In genomic region chr17:39402279-39402889, GRCh38 we compare ENCODE assay signal across 8 cellular contexts. TPM values are rescaled to one million over a fixed set of nuclear protein-coding genes. Genes with fewer than 3 reads are reported as not detected.
DNase-seq lines count a peak whose midpoint lies in the region; ATAC-seq and TF ChIP-seq lines count a peak whose summit lies in the region.

No MANE protein-coding gene starts in this region.

- H3K9ac ChIP-seq in subcutaneous abdominal adipose tissue (ENCODE audit: low read length in 5 of 5) = no peak overlapping the region

- H3K9me3 ChIP-seq in subcutaneous abdominal adipose tissue (ENCODE audit: control insufficient read depth in 5 of 5, low read length in 5 of 5) = no peaks in the 10 kb centered on the region

- TF ChIP-seq CTCF in HFFc6 (IDR thresholded peaks at IDR 0.05) = no peak

- H3K27ac Mint-ChIP-seq in HFFc6 = peak overlapping the region; percentile 94
- peak overlapping the region; percentile 95 for H3K27ac Mint-ChIP-seq in activated naive CD4-positive, alpha-beta T cell treated with anti-CD3 and anti-CD28 coated beads, Interleukin-2, amount 50 U/mL, for 24 hours

- H3K4me1 Mint-ChIP-seq in HFFc6 (ENCODE audit: low read depth) = peaks cover 62% of the 10 kb centered on the region
- H3K4me1 Mint-ChIP-seq in activated naive CD4-positive, alpha-beta T cell treated with anti-CD3 and anti-CD28 coated beads, Interleukin-2, amount 50 U/mL, for 24 hours = peaks cover 57% of the 10 kb centered on the region

- peak overlapping the region; percentile 95 for H3K4me3 Mint-ChIP-seq in HFFc6
- peak overlapping the region; percentile 96 for H3K4me3 Mint-ChIP-seq in activated naive CD4-positive, alpha-beta T cell treated with anti-CD3 and anti-CD28 coated beads, Interleukin-2, amount 50 U/mL, for 24 hours

- DNase-seq in ELR (ENCODE audit: low read depth) = peak; percentile 98
- DNase-seq in HFFc6 = peak; percentile 89
- DNase-seq in NCI-H1048 (lab: John Stamatoyannopoulos, UW) = peak; percentile 86
- DNase-seq in glomerular visceral epithelial cell (ENCODE audit: extremely low spot score) = peak; percentile 93
- peak; percentile 78 for DNase-seq in non-pigmented ciliary epithelial cell (ENCODE audit: low read depth)

- no peaks in the 10 kb centered on the region for H3K9me3 Mint-ChIP-seq in HFFc6
- H3K9me3 Mint-ChIP-seq in activated naive CD4-positive, alpha-beta T cell treated with anti-CD3 and anti-CD28 coated beads, Interleukin-2, amount 50 U/mL, for 24 hours = no peaks in the 10 kb centered on the region

- H3K27me3 Mint-ChIP-seq in HFFc6 (ENCODE audit: insufficient read depth) = peaks cover 5% of the 10 kb centered on the region; the same call in 1 of the 2 replicates
- H3K27me3 Mint-ChIP-seq in activated naive CD4-positive, alpha-beta T cell treated with anti-CD3 and anti-CD28 coated beads, Interleukin-2, amount 50 U/mL, for 24 hours = no peaks in the 10 kb centered on the region

- peak overlapping the region; percentile 63 to 99 (median 96) for H3K4me3 ChIP-seq in subcutaneous abdominal adipose tissue (ENCODE audit: low read depth in 1 of 5, low read length in 5 of 5)

- peaks cover 0 to 26% (median 17%) of the 10 kb centered on the region in 5 donors for H3K4me1 ChIP-seq in subcutaneous abdominal adipose tissue (ENCODE audit: control insufficient read depth in 5 of 5, insufficient read depth in 5 of 5, low read length in 5 of 5)

- H3K36me3 Mint-ChIP-seq in HFFc6 (ENCODE audit: low read depth) = peaks cover 5% of the 10 kb centered on the region; the same call in 1 of the 2 replicates
- H3K36me3 Mint-ChIP-seq in activated naive CD4-positive, alpha-beta T cell treated with anti-CD3 and anti-CD28 coated beads, Interleukin-2, amount 50 U/mL, for 24 hours = no peaks in the 10 kb centered on the region

- peak overlapping the region; percentile 86 for H3K27ac ChIP-seq in subcutaneous abdominal adipose tissue (ENCODE audit: low read depth, low read length)

- no peaks in the 10 kb centered on the region for H3K27me3 ChIP-seq in subcutaneous abdominal adipose tissue (ENCODE audit: control insufficient read depth in 5 of 5, insufficient read depth in 4 of 5, low read length in 5 of 5)

- peaks cover under 1 to 11% (median 6%) of the 10 kb centered on the region in 5 donors for H3K36me3 ChIP-seq in subcutaneous abdominal adipose tissue (ENCODE audit: control insufficient read depth in 5 of 5, insufficient read depth in 5 of 5, low read length in 5 of 5)

- ATAC-seq in SK-N-SH treated with all-trans-retinoic acid at 6 μM for 48 hours = peak; percentile 83

TF ChIP-seq in SK-N-SH treated with all-trans-retinoic acid at 6 μM for 48 hours, 23 proteins besides CTCF, POLR2A, EP300 and RAD21:
- TF ChIP-seq ZC3H10 (CRISPR knock-in tag; IDR thresholded peaks at IDR 0.05) (no peak), CSRNP3 (CRISPR knock-in tag; IDR thresholded peaks at IDR 0.05) (no peak), SNAI2 (CRISPR knock-in tag; IDR thresholded peaks at IDR 0.05) (no peak), ZNF70 (CRISPR knock-in tag; IDR thresholded peaks at IDR 0.05) (no peak), OSR1 (CRISPR knock-in tag; IDR thresholded peaks at IDR 0.05) (no peak), POU6F1 (CRISPR knock-in tag; IDR thresholded peaks at IDR 0.05; ENCODE audit: borderline replicate concordance, low read depth) (no peak), ZNF8 (CRISPR knock-in tag; IDR thresholded peaks at IDR 0.05) (no peak), PATZ1 (CRISPR knock-in tag; IDR thresholded peaks at IDR 0.05; ENCODE audit: borderline replicate concordance) (no peak)

RNA-seq across cellular contexts. Expression of gene FBXL20, which starts 1.0 kb away (rescaled TPM):
- 10 to 100 TPM; 13.4 to 19.5 (median 15.7) TPM for total RNA-seq in HFFc6 (2021; fragmentation: NEBNext Ultra II Directional; extraction: Animal tissue kit (Norgen Biotek cat#: 25700))

RNA-seq across cellular contexts. Expression of gene MED1, which starts 48.7 kb away (rescaled TPM):
- total RNA-seq in HFFc6 (2021; fragmentation: NEBNext Ultra II Directional; extraction: Animal tissue kit (Norgen Biotek cat#: 25700)) = 10 to 100 TPM; 35.7 to 40.8 (median 38.5) TPM

RNA-seq across cellular contexts. Expression of gene CDK12, which starts 58.9 kb away (rescaled TPM):
- total RNA-seq in HFFc6 (2021; fragmentation: NEBNext Ultra II Directional; extraction: Animal tissue kit (Norgen Biotek cat#: 25700)) = 10 to 100 TPM; 42.2 to 48.5 (median 44.1) TPM

Comparison
In these comparisons a context has a peak if more than half of its experiments do, and no peak if none do; other contexts are left out.
1. Peak in every context shown above with its lines: DNase-seq, ATAC-seq, H3K4me3 ChIP-seq and H3K27ac ChIP-seq.